In genomic region chr21:38861989-38862683, GRCh38 we compare ENCODE assay signal across 13 cellular contexts. TPM values are rescaled to one million over a fixed set of nuclear protein-coding genes. Genes with fewer than 3 reads are reported as not detected.
DNase-seq lines count a peak whose midpoint lies in the region; ATAC-seq, FAIRE-seq and TF ChIP-seq lines count a peak whose summit lies in the region.
"Had no signal": no experiment of that assay in that cellular context is flagged by ENCODE, and none has a peak within 500 bp of the region (broad histone marks: within the 10 kb centered on the region; RNA-seq: fewer than 3 reads in every experiment).

No MANE protein-coding gene starts in this region.

- intact Hi-C loops in GM12878 (cut with micrococcal nuclease; ENCODE audit: unreplicated experiment) (no loop called here), upper lobe of right lung (cut with DNase I) (no loop called here), left lung (cut with DNase I) (no loop called here)

- H3K4me3 ChIP-seq in GM12878 (no peak overlapping the region), upper lobe of right lung (no peak overlapping the region), SJCRH30 (no peak overlapping the region), left lung (no peak overlapping the region)

- H3K79me2 ChIP-seq in GM12878 (ENCODE audit: control insufficient read depth, insufficient read depth, low read length) = no peaks in the 10 kb centered on the region

- no peaks in the 10 kb centered on the region for H3K27me3 ChIP-seq in GM12878 (replicated peaks in 1 of 2; ENCODE audit: control insufficient read depth in 2 of 2, insufficient read depth in 2 of 2, low read length in 1 of 2)
- H3K27me3 ChIP-seq in upper lobe of right lung = no peaks in the 10 kb centered on the region
- 0 out of 2 replicates have a peak, but pooled peaks cover 5% of the 10 kb centered on the region for H3K27me3 ChIP-seq in SJCRH30
- no peaks in the 10 kb centered on the region for H3K27me3 ChIP-seq in left lung

- peak; percentile 5 for DNase-seq in GM12878 (ENCODE audit: low read depth, low spot score)
- DNase-seq in upper lobe of right lung = no peak
- DNase-seq in SJCRH30 = no peak
- DNase-seq in left lung = no peak
- no peak for DNase-seq in NCI-H1417 (lab: John Stamatoyannopoulos, UW)
- DNase-seq: activated CD4-positive, alpha-beta T cell treated with anti-CD3 and anti-CD28 coated beads, Interleukin-2, amount 10 ng/mL, durations not matched to agents 24 days and 14 days; anterior cingulate cortex; mammary epithelial cell; OCI-M1; small intestine had no signal

- SMC1A ChIA-PET in GM12878 (lab: Charles Lee; ENCODE audit: uncharacterized antibody, unreplicated experiment) = no interaction called here

- H3K9ac ChIP-seq in GM12878 (ENCODE audit: control insufficient read depth, insufficient read depth, low read length) = no peak overlapping the region

- no peak for TF ChIP-seq EP300 in GM12878 (IDR thresholded peaks at IDR 0.05; ENCODE audit: borderline replicate concordance in 1 of 2, control insufficient read depth in 1 of 2, low read depth in 2 of 2, low read length in 2 of 2)

- no peak overlapping the region for H2AFZ ChIP-seq in GM12878 (ENCODE audit: control insufficient read depth, low read depth, low read length)

- no peak for TF ChIP-seq POLR2A in GM12878 (IDR thresholded peaks at IDR 0.05; ENCODE audit: low read depth, low read length)

- ATAC-seq in GM18520 (IDR thresholded peaks at IDR 0.05; ENCODE audit: unreplicated experiment) (peak; percentile 72), GM21723 (IDR thresholded peaks at IDR 0.05; ENCODE audit: unreplicated experiment) (peak; percentile 89), HG03460 (IDR thresholded peaks at IDR 0.05; ENCODE audit: unreplicated experiment) (peak; percentile 85), GM12878 (peak; percentile 69), upper lobe of right lung (no peak), left lung (no peak)

- H3K4me1 ChIP-seq in GM12878 (ENCODE audit: control insufficient read depth, insufficient read depth, low read length) (peaks cover 7% of the 10 kb centered on the region; the same call in 1 of the 2 replicates), upper lobe of right lung (peaks cover 5% of the 10 kb centered on the region), SJCRH30 (no peaks in the 10 kb centered on the region), left lung (no peaks in the 10 kb centered on the region)

- no peaks in the 10 kb centered on the region for H3K36me3 ChIP-seq in GM12878 (ENCODE audit: control insufficient read depth in 2 of 2, insufficient read depth in 2 of 2, low read length in 1 of 2)
- H3K36me3 ChIP-seq in upper lobe of right lung = no peaks in the 10 kb centered on the region
- H3K36me3 ChIP-seq in SJCRH30 = no peaks in the 10 kb centered on the region
- H3K36me3 ChIP-seq in left lung = no peaks in the 10 kb centered on the region

- H3K27ac ChIP-seq in GM12878 (ENCODE audit: control insufficient read depth, insufficient read depth) = no peak overlapping the region
- H3K27ac ChIP-seq in upper lobe of right lung = no peak overlapping the region
- no peak overlapping the region for H3K27ac ChIP-seq in SJCRH30
- no peak overlapping the region for H3K27ac ChIP-seq in left lung

- WGBS in GM12878 (ENCODE audit: insufficient coverage, insufficient replicate concordance, low lambda C conversion rate, missing lambda C conversion rate) = under 1% methylated on average over 8 of the region's 8 CpGs

- no peak for TF ChIP-seq CTCF in GM12878 (IDR thresholded peaks at IDR 0.05 in 2 of 3, conservative IDR thresholded peaks at IDR 0.05 in 1 of 3; ENCODE audit: control insufficient read depth in 2 of 3, extremely low read depth in 1 of 3, insufficient read depth in 1 of 3, low read depth in 3 of 3, low read length in 3 of 3)
- TF ChIP-seq CTCF in upper lobe of right lung (IDR thresholded peaks at IDR 0.05) = no peak
- TF ChIP-seq CTCF in left lung (IDR thresholded peaks at IDR 0.05) = no peak

- no peaks in the 10 kb centered on the region for H4K20me1 ChIP-seq in GM12878 (ENCODE audit: control insufficient read depth, insufficient read depth)

- no peak for TF ChIP-seq RAD21 in GM12878 (IDR thresholded peaks at IDR 0.05; ENCODE audit: insufficient read depth, low read depth, low read length)

- H3K9me3 ChIP-seq in GM12878 (replicated peaks; ENCODE audit: control insufficient read depth, insufficient read depth, low read length) (no peaks in the 10 kb centered on the region), upper lobe of right lung (no peaks in the 10 kb centered on the region), SJCRH30 (replicated peaks) (no peaks in the 10 kb centered on the region), left lung (no peaks in the 10 kb centered on the region)

- no peak overlapping the region for H3K4me2 ChIP-seq in GM12878 (ENCODE audit: control insufficient read depth, insufficient read depth)

- CTCF ChIA-PET in GM12878 (lab: Yijun Ruan, JAX) = no interaction called here

- POLR2A ChIA-PET in GM12878 (lab: Charles Lee) = no interaction called here

- FAIRE-seq in GM12878 (lab: Jason Lieb, UNC) = peak; percentile 71
- FAIRE-seq: small intestine had no signal

- in situ Hi-C loops in GM12878 (cut with MboI) = no loop called here

- RAD21 ChIA-PET in GM12878 (lab: Charles Lee; ENCODE audit: unreplicated experiment) = no interaction called here

- BruUV-seq in GM12878 (replicated peaks; lab: Mats Ljungman, UMichigan) = no TSS peak

TF ChIP-seq in GM12878, 131 proteins besides CTCF, POLR2A, EP300 and RAD21:
- TF ChIP-seq POU2F2 (IDR thresholded peaks at IDR 0.05; ENCODE audit: borderline replicate concordance, low read depth, low read length) (peak; percentile 94; the same call in 2 of the 3 replicates), EGR1 (IDR thresholded peaks at IDR 0.05; ENCODE audit: borderline replicate concordance in 1 of 2, low read depth in 2 of 2, low read length in 2 of 2) (no peak), RUNX3 (IDR thresholded peaks at IDR 0.05; ENCODE audit: low read length) (peak; percentile 70), BHLHE40 (IDR thresholded peaks at IDR 0.05; ENCODE audit: borderline replicate concordance in 1 of 2, low read depth in 2 of 2, low read length in 1 of 2) (peak; percentile 85 to 89)
TF ChIP-seq in GM12878: peak in this region for 3.

RNA-seq across cellular contexts. Expression of gene ETS2, which starts 56.4 kb away (rescaled TPM):
- total RNA-seq in GM12878 (2013; cell fraction: nucleolus; rRNA removed) = 2.2 and 2.7 TPM in 2 replicates
- 3.1 and 3.4 TPM in 2 replicates for total RNA-seq in GM12878 (2014; rRNA removed)
- 3.4 TPM in 2 replicates for total RNA-seq in GM12878 (2014; rRNA removed; fragmentation: Illumina TruSeq; extraction: Trizol)
- 8.6 and 10.1 TPM in 2 replicates for total RNA-seq in GM12878 (2021)
- polyA plus RNA-seq in GM12878 (2011; ENCODE audit: low read depth) = 1.5 TPM
- 2.7 and 4.7 TPM in 2 replicates for polyA plus RNA-seq in GM12878 (2011; rRNA removed)
- polyA plus RNA-seq in GM12878 (2011; cell fraction: cytosol; rRNA removed) = 3.7 TPM in 2 replicates
- polyA plus RNA-seq in GM12878 (2011; cell fraction: nucleus; rRNA removed) = 8.2 and 8.8 TPM in 2 replicates
- 2.3 and 3.3 TPM in 2 replicates for polyA plus RNA-seq in GM12878 (2012)
- 6.5 and 7.8 TPM in 2 replicates for polyA plus RNA-seq in GM12878 (2014; fragmentation: Illumina TruSeq; extraction: Trizol)
- 1 to 10 TPM in 1 of 2 experiments, under 1 TPM in 1; 0.52 to 1.2 TPM for polyA plus RNA-seq in GM12878 (2014; fragmentation: Nextera tagmentation; extraction: Ambion mirVana)
- polyA plus RNA-seq in GM12878 (2014; rRNA removed) = 5.4 and 6.4 TPM in 2 replicates
- 1 to 10 TPM; 3.8 to 3.9 TPM for polyA plus RNA-seq in GM12878 (2016; fragmentation: Nextera tagmentation; extraction: Ambion mirVana)
- polyA minus RNA-seq in GM12878 (2011; rRNA and poly(A)+ RNA removed) = 3.9 and 4.6 TPM in 2 replicates
- 3.6 TPM in 2 replicates for polyA minus RNA-seq in GM12878 (2011; cell fraction: cytosol; rRNA and poly(A)+ RNA removed)
- polyA minus RNA-seq in GM12878 (2011; cell fraction: nucleus; rRNA and poly(A)+ RNA removed) = 3.4 and 6.3 TPM in 2 replicates
- 195 TPM for total RNA-seq in upper lobe of right lung
- 10.6 and 11.8 TPM in 2 replicates for total RNA-seq in SJCRH30 (2014; rRNA removed; shearing (Covaris generic))
- total RNA-seq in left lung = 100 to 1,000 TPM in 1 of 2 donors, 10 to 100 TPM in 1; 93.2 to 129 TPM

Comparison
In these comparisons a context has a peak if more than half of its experiments do, and no peak if none do; other contexts are left out.
1. ATAC-seq: peak in GM18520 (single experiment), GM21723 (single experiment), HG03460 (single experiment) and GM12878 (single experiment); none in upper lobe of right lung (single experiment) and left lung (single experiment).